ENCODE assay signal across 8 cellular contexts in genomic region chr1:244970661-244971523, GRCh38.
DNase-seq lines count a peak whose midpoint lies in the region; ATAC-seq and TF ChIP-seq lines count a peak whose summit lies in the region.

No MANE protein-coding gene starts in this region.

- peak; percentile 57 for TF ChIP-seq CTCF in BE2C (IDR thresholded peaks at IDR 0.05; ENCODE audit: low read depth, low read length)

- H3K9me3 ChIP-seq in BE2C, result no peaks in the 10 kb centered on the region

- peak overlapping the region; percentile 68 for H3K4me3 ChIP-seq in BE2C (ENCODE audit: low read depth, low read length)

- TF ChIP-seq POLR2A in GM19099 (IDR thresholded peaks at IDR 0.05; ENCODE audit: extremely low read depth, insufficient read length, low read depth), result peak; percentile 70

- no peaks in the 10 kb centered on the region for H3K27me3 ChIP-seq in BE2C

- peak; percentile 96 for DNase-seq in BE2C
- DNase-seq in NCI-H446 treated with DMSO at 0.1 percent for 48 hours (lab: John Stamatoyannopoulos, UW), result peak; percentile 96
- DNase-seq in activated CD4-positive, CD25-positive, alpha-beta regulatory T cell treated with anti-CD3 and anti-CD28 coated beads, Interleukin-2, amount 50 U/mL, for 72 hours, result peak; percentile 92
- DNase-seq in cerebellum (ENCODE audit: low spot score), result peak; percentile 92
- DNase-seq in kidney glomerular epithelial cell (lab: John Stamatoyannopoulos, UW), result peak; percentile 92
- peak; percentile 84 to 88 for DNase-seq in stimulated activated CD4-positive, alpha-beta T cell treated with anti-CD3 and anti-CD28 coated beads, Interleukin-15, amount 100 ng/mL, for 48 hours (ENCODE audit: low read depth in 2 of 2)

- H3K36me3 ChIP-seq in BE2C, result no peaks in the 10 kb centered on the region; the same call in 1 of the 2 replicates

- peaks cover 2% of the 10 kb centered on the region for H3K4me1 ChIP-seq in BE2C

- ATAC-seq in HG03432 (IDR thresholded peaks at IDR 0.05; ENCODE audit: unreplicated experiment), result peak; percentile 73

Comparison
In these comparisons a context has a peak if more than half of its experiments do, and no peak if none do; other contexts are left out.
1. Peak in every context shown above with its lines: DNase-seq, ATAC-seq and H3K4me3 ChIP-seq.